9 cellular contexts compared by ENCODE assay signal in the genomic region with DNA sequence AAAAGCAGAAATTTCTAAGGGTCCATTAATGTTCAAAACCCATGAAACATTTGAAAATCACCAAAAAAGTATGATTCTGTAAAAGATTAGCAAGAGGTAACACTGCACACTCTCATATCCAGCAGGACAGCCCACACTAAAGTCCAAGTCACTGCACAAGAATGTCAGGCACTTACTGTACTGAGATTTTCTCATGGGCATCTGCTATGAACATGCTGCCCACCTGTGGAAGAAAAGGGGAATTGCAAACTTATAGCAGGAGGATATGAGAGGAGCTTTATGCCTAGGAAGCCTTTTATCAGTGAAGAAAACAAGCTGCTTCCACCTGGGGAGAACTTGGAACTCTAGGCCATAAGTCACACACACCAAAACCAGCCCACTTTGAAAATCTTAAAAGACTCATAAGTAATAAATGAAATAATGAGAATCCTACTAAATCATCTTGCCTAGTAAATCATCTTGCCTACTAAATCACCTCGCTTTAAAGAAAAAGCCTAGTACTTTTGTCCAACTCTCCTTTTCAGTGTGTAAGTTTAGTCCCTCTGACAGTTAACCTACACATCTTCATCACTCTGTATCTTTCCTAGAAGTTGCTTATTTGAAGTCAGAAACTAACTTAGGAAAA. TPM values are rescaled to one million over a fixed set of nuclear protein-coding genes. Genes with fewer than 3 reads are reported as not detected.
DNase-seq lines count a peak whose midpoint lies in the region; ATAC-seq and TF ChIP-seq lines count a peak whose summit lies in the region.
"Had no signal": no experiment of that assay in that cellular context is flagged by ENCODE, and none has a peak within 500 bp of the region (broad histone marks: within the 10 kb centered on the region; RNA-seq: fewer than 3 reads in every experiment).

No MANE protein-coding gene starts in this region.

- 94 to 97% methylated on average over 1 of the region's 1 CpG for WGBS in body of pancreas, 2 donors

- no peaks in the 10 kb centered on the region for H3F3A ChIP-seq in Loucy (ENCODE audit: low read depth)

- no peaks in the 10 kb centered on the region for H3K79me2 ChIP-seq in Loucy (ENCODE audit: insufficient read depth, low read length)

- H3K36me3 ChIP-seq in Loucy (ENCODE audit: insufficient read depth, low read length) (peaks cover 34% of the 10 kb centered on the region; the same call in 1 of the 2 replicates), body of pancreas (replicated peaks in 1 of 2; ENCODE audit: insufficient read depth in 1 of 2, low read depth in 2 of 2) (peaks cover 0 to 1% of the 10 kb centered on the region in 2 donors), skeletal muscle satellite cell (ENCODE audit: insufficient read depth, low read length) (peaks cover 16% of the 10 kb centered on the region)

- DNase-seq in AML-193 (lab: John Stamatoyannopoulos, UW) (peak; percentile 67 to 80), SHP77 (lab: John Stamatoyannopoulos, UW) (peak; percentile 49 to 62), body of pancreas (peak; percentile 57 to 82 (median 66)), iPS DF 4.7 (ENCODE audit: extremely low read depth, low spot score) (peak; percentile 44)

- no peaks in the 10 kb centered on the region for H3K9me2 ChIP-seq in Loucy (replicated peaks; ENCODE audit: low read depth, low read length)

- ATAC-seq in body of pancreas (peak; percentile 97), HG03025 (IDR thresholded peaks at IDR 0.05; ENCODE audit: low FRiP score, unreplicated experiment) (no peak)
- ATAC-seq: K562 had no signal

- no peaks in the 10 kb centered on the region for H3K9me3 ChIP-seq in Loucy (ENCODE audit: insufficient read depth, low read depth, low read length)
- H3K9me3 ChIP-seq in body of pancreas: no peaks in the 10 kb centered on the region
- no peaks in the 10 kb centered on the region for H3K9me3 ChIP-seq in skeletal muscle satellite cell (replicated peaks; ENCODE audit: low read length)

- H3K27me3 ChIP-seq in Loucy (ENCODE audit: insufficient read depth, low read length, poor library complexity, severe bottlenecking): no peaks in the 10 kb centered on the region
- no peaks in the 10 kb centered on the region for H3K27me3 ChIP-seq in body of pancreas
- no peaks in the 10 kb centered on the region for H3K27me3 ChIP-seq in skeletal muscle satellite cell (ENCODE audit: control insufficient read depth, insufficient read depth, low read length)

- H3K4me1 ChIP-seq in Loucy (ENCODE audit: insufficient read depth, low read length, poor library complexity, severe bottlenecking) (no peaks in the 10 kb centered on the region), body of pancreas (peaks cover 3% of the 10 kb centered on the region), skeletal muscle satellite cell (ENCODE audit: control insufficient read depth, insufficient read depth, low read length) (peaks cover 6% of the 10 kb centered on the region)

- H3K9ac ChIP-seq in Loucy (ENCODE audit: low read depth, low read length, poor library complexity, severe bottlenecking) (no peak overlapping the region), skeletal muscle satellite cell (ENCODE audit: low read depth, low read length) (peak overlapping the region; percentile 10)

- no peak for TF ChIP-seq POLR2A in body of pancreas (IDR thresholded peaks at IDR 0.05)

- no peak overlapping the region for H2AFZ ChIP-seq in Loucy (ENCODE audit: low read length)

- TF ChIP-seq CTCF in GM12875 (IDR thresholded peaks at IDR 0.05; ENCODE audit: borderline replicate concordance, insufficient read depth, low read depth, low read length) (peak; percentile 95), Loucy (conservative IDR thresholded peaks at IDR 0.05; ENCODE audit: low read length) (peak; percentile 97), body of pancreas (IDR thresholded peaks at IDR 0.05) (peak; percentile 68 to 97 (median 92))

- no peak overlapping the region for H3K27ac ChIP-seq in body of pancreas

- H3K4me2 ChIP-seq in Loucy (ENCODE audit: low read depth, low read length, poor library complexity, severe bottlenecking) (no peak overlapping the region), skeletal muscle satellite cell (ENCODE audit: low read length) (peak overlapping the region; percentile 40)

- intact Hi-C loops in body of pancreas (cut with DNase I): loop anchor here (10.0 kb wide), 2 partner anchors 115 to 175 kb away; no protein-coding TSS in a partner anchor

- H3K4me3 ChIP-seq in GM12875 (ENCODE audit: low read depth, low read length): no peak overlapping the region
- no peak overlapping the region for H3K4me3 ChIP-seq in Loucy (ENCODE audit: low read length, poor library complexity, severe bottlenecking)
- H3K4me3 ChIP-seq in body of pancreas: no peak overlapping the region
- no peak overlapping the region for H3K4me3 ChIP-seq in skeletal muscle satellite cell (ENCODE audit: low read length)
- H3K4me3 ChIP-seq: K562 had no signal

- no peaks in the 10 kb centered on the region for H4K20me1 ChIP-seq in Loucy (ENCODE audit: insufficient read depth, low read length, poor library complexity, severe bottlenecking)

RNA-seq across cellular contexts. Expression of gene ARMH3, which starts 46.1 kb away (rescaled TPM):
- total RNA-seq in body of pancreas: 1 to 10 TPM; 5.6 to 8.3 TPM
- 6.6 and 7.2 TPM in 2 replicates for total RNA-seq in skeletal muscle satellite cell (2012; rRNA removed)

RNA-seq across cellular contexts. Expression of gene HPS6, which starts 55.2 kb away (rescaled TPM):
- total RNA-seq in body of pancreas: 10 to 100 TPM; 16.6 to 33.0 TPM
- total RNA-seq in skeletal muscle satellite cell (2012; rRNA removed): 38.7 and 40.8 TPM in 2 replicates
